In the genomic region with DNA sequence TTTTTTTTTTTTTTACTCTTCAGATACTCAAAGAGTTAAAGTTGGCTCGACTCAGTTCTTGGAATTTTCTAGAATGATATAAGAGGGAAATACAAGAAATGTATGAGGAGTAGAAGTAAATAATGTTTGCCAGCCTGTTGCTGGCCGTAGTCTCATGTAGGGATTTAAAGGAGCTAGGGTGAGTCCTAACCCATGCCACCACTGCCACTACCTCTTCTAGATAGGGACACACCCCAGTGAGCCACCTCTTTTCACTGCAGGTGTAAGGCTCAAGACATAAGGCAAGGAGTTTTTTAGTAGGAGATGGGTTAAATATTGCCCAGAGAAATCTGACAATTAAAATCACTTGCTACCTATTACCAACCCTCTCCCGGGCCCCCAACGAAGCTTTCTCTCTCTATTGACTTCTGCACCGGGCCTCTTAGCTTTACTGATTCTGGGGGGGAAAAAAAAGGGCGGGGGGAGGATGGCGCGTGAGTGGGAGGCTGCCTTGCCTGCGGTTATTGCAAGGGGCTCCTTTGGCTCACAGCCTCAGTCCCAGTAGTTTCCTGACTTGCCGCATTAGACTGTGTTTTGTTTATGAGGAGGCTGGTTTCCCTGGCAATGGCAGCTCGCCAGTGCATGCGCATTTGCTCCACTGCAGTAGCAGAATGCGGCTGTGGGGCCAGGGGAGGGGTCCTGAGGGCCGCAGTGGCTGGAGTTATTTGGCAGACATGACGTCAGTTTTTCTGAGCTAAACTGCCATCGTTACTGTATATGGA, we compare ENCODE assay signal across 1 cellular context.
TF ChIP-seq lines count a peak whose summit lies in the region.

No MANE protein-coding gene starts in this region.

TF ChIP-seq in K562, 482 proteins besides CTCF, POLR2A, EP300 and RAD21 (continued from another document):
- no peak for TF ChIP-seq RNF219 (CRISPR knock-in tag; IDR thresholded peaks at IDR 0.05)
- TF ChIP-seq VEZF1 (CRISPR knock-in tag; IDR thresholded peaks at IDR 0.05) = peak; percentile 47; the same call in 1 of the 2 replicates
- 0 out of 2 replicates have a peak, but pooled peaks have one; percentile 10 for TF ChIP-seq RFX1 (IDR thresholded peaks at IDR 0.05)
- no peak for TF ChIP-seq GTF2F1 (IDR thresholded peaks at IDR 0.05; ENCODE audit: low read depth, low read length)
- TF ChIP-seq ZSCAN29 (IDR thresholded peaks at IDR 0.05) = no peak
- TF ChIP-seq MYBL2 (IDR thresholded peaks at IDR 0.05; ENCODE audit: low read depth) = no peak
- no peak for TF ChIP-seq MYBL2 (CRISPR knock-in tag; IDR thresholded peaks at IDR 0.05; ENCODE audit: borderline replicate concordance)
- no peak for TF ChIP-seq ZNF41 (CRISPR knock-in tag; conservative IDR thresholded peaks at IDR 0.05)
- TF ChIP-seq SNRNP70 (optimal IDR thresholded peaks at IDR 0.05; ENCODE audit: low read depth, low read length) = no peak
- no peak for TF ChIP-seq XRCC4 (IDR thresholded peaks at IDR 0.05; ENCODE audit: extremely low read depth, insufficient read depth, insufficient read length)
